Comparison of ENCODE assay signal across 8 cellular contexts in genomic region chr2:190319557-190320498, GRCh38. TPM values are rescaled to one million over a fixed set of nuclear protein-coding genes. Genes with fewer than 3 reads are reported as not detected.
DNase-seq lines count a peak whose midpoint lies in the region; ATAC-seq and TF ChIP-seq lines count a peak whose summit lies in the region.

TSS of gene HIBCH (minus strand) at chr2:190319826. CDS start at chr2:190319750, 76 bp downstream.

- 1% methylated on average over 49 of the region's 49 CpGs for WGBS in right cardiac atrium
- 0% methylated on average over 44 to 49 of the region's 49 CpGs for WGBS in aorta, 2 donors

- no peaks in the 10 kb centered on the region for H3K9me3 ChIP-seq in ascending aorta
- H3K9me3 ChIP-seq in right cardiac atrium (ENCODE audit: control insufficient read depth, low read length): no peaks in the 10 kb centered on the region
- no peaks in the 10 kb centered on the region for H3K9me3 ChIP-seq in aorta (ENCODE audit: control insufficient read depth, low read length)

- no peaks in the 10 kb centered on the region for H3K27me3 ChIP-seq in ascending aorta
- H3K27me3 ChIP-seq in right cardiac atrium (ENCODE audit: control insufficient read depth, insufficient read depth): no peaks in the 10 kb centered on the region
- H3K27me3 ChIP-seq in aorta (ENCODE audit: control insufficient read depth in 1 of 2, insufficient read depth in 2 of 2, low read length in 1 of 2): no peaks in the 10 kb centered on the region

- peaks cover 0 to 14% of the 10 kb centered on the region in 2 donors for H3K4me1 ChIP-seq in ascending aorta
- peaks cover 5% of the 10 kb centered on the region for H3K4me1 ChIP-seq in right cardiac atrium (ENCODE audit: control insufficient read depth, insufficient read depth, low read length)
- peaks cover 0 to 4% of the 10 kb centered on the region in 2 donors for H3K4me1 ChIP-seq in aorta (ENCODE audit: control insufficient read depth in 1 of 2, insufficient read depth in 2 of 2, low read length in 2 of 2)

- no peaks in the 10 kb centered on the region for H3K36me3 ChIP-seq in ascending aorta
- H3K36me3 ChIP-seq in aorta (ENCODE audit: control insufficient read depth in 1 of 2, insufficient read depth in 2 of 2, low read length in 1 of 2): no peaks in the 10 kb centered on the region

- intact Hi-C loops in T-helper 2 cell treated with Interferon-gamma antibody and Interleukin-4, amounts not matched to agents 100 ng/mL and 5 ng/mL, for 36 hours (cut with micrococcal nuclease): loop anchor here (1.0 to 10.0 kb wide), 6 partner anchors 24 to 659 kb away; partner anchors contain the start of genes ASNSD1, NAB1, NEMP2 and ORMDL1
- intact Hi-C loops in ascending aorta (cut with DNase I) (loop anchor here (1.0 to 10.0 kb wide), 4 partner anchors 23 to 695 kb away; partner anchors contain the start of genes INPP1 and STAT1), right cardiac atrium (cut with DNase I) (no loop called here), aorta (cut with DNase I) (loop anchor here in 1 of 2 donors (5.0 kb wide), 2 partner anchors 38 to 53 kb away; no protein-coding TSS in a partner anchor)

- peak within 1 kb of the TSS; percentile 89 to 94 for H3K27ac ChIP-seq in ascending aorta
- peak within 1 kb of the TSS; percentile 80 for H3K27ac ChIP-seq in right cardiac atrium (ENCODE audit: low read length)
- peak within 1 kb of the TSS; percentile 83 to 93 for H3K27ac ChIP-seq in aorta (ENCODE audit: low read depth in 1 of 2, low read length in 2 of 2)

- peak; percentile 77 for DNase-seq in GM13977 (ENCODE audit: low spot score)
- DNase-seq in NCI-H1694 (lab: John Stamatoyannopoulos, UW): peak; percentile 98
- DNase-seq in ascending aorta (ENCODE audit: low spot score in 2 of 2): peak; percentile 93 to 100
- DNase-seq in right cardiac atrium: peak; percentile 99 to 100 (median 100)
- DNase-seq in putamen (ENCODE audit: low spot score): peak; percentile 99
- DNase-seq in aorta: peak; percentile 99 to 100

- peak within 1 kb of the TSS; percentile 84 to 88 for H3K4me3 ChIP-seq in ascending aorta
- peak within 1 kb of the TSS; percentile 92 for H3K4me3 ChIP-seq in right cardiac atrium (ENCODE audit: low read length)
- peak within 1 kb of the TSS; percentile 67 to 87 for H3K4me3 ChIP-seq in aorta (ENCODE audit: low read length in 2 of 2)

- in situ Hi-C loops in GM13977 (cut with MboI; ENCODE audit: low pct_unique_long_range_greater_than_20kb, low sequenced_read_pairs, unreplicated experiment): no loop called here

- peak; percentile 86 for ATAC-seq in HG02884 (IDR thresholded peaks at IDR 0.05; ENCODE audit: unreplicated experiment)
- ATAC-seq in right cardiac atrium: peak; percentile 98 to 99
- peak; percentile 98 for ATAC-seq in aorta (ENCODE audit: low FRiP score)

- peak; percentile 39 for TF ChIP-seq CTCF in GM13977 (IDR thresholded peaks at IDR 0.05; ENCODE audit: extremely low read depth, insufficient read depth, missing control alignments)
- TF ChIP-seq CTCF in ascending aorta (IDR thresholded peaks at IDR 0.05): peak in 2 of 3 experiments; percentile 66 to 74

RNA-seq across cellular contexts. Expression of gene HIBCH, which starts in this region (rescaled TPM):
- 18.1 and 18.6 TPM in 2 replicates for total RNA-seq in T-helper 2 cell treated with Interferon-gamma antibody and Interleukin-4, amounts not matched to agents 100 ng/mL and 5 ng/mL, for 36 hours
- total RNA-seq in ascending aorta (3.7 TPM), right cardiac atrium (10 to 100 TPM; 30.4 to 48.5 (median 39.4) TPM), aorta (10 to 100 TPM; 50.1 to 51.5 TPM)
- polyA plus RNA-seq in right cardiac atrium (25.2 TPM), aorta (10 to 100 TPM; 28.9 to 34.6 TPM)

Comparison
In these comparisons a context has a peak if more than half of its experiments do, and no peak if none do; other contexts are left out.
1. Peak in every context shown above with its lines: DNase-seq, ATAC-seq, H3K4me3 ChIP-seq and H3K27ac ChIP-seq.
2. intact Hi-C loops: an anchor here in T-helper 2 cell treated with Interferon-gamma antibody and Interleukin-4, amounts not matched to agents 100 ng/mL and 5 ng/mL, for 36 hours (1.0 to 10.0 kb wide) and ascending aorta (1.0 to 10.0 kb wide); none called in right cardiac atrium.